Comparison of ENCODE assay signal across 8 cellular contexts in genomic region chr7:517848-518629, GRCh38. TPM values are rescaled to one million over a fixed set of nuclear protein-coding genes. Genes with fewer than 3 reads are reported as not detected.
DNase-seq lines count a peak whose midpoint lies in the region; ATAC-seq and TF ChIP-seq lines count a peak whose summit lies in the region.

No MANE protein-coding gene starts in this region.

- H3K9ac ChIP-seq in HUES6 (ENCODE audit: low read length), result peak overlapping the region; percentile 88

- no peak for TF ChIP-seq CTCF in BJ (IDR thresholded peaks at IDR 0.05; ENCODE audit: insufficient read depth, low read depth, low read length)
- TF ChIP-seq CTCF in heart left ventricle (IDR thresholded peaks at IDR 0.05), result no peak
- TF ChIP-seq CTCF in ovary (IDR thresholded peaks at IDR 0.05), result no peak

- POLR2A ChIA-PET in BJ (lab: Charles Lee), result interaction anchor here (0.6 kb wide), 1 partner anchor 20 kb away, joined by 3 read pairs; no protein-coding TSS in a partner anchor

- no peak for TF ChIP-seq EP300 in ovary (IDR thresholded peaks at IDR 0.05)

- peaks cover 41% of the 10 kb centered on the region for H3K4me1 ChIP-seq in HUES6 (ENCODE audit: control insufficient read depth, insufficient read depth, low read length)
- H3K4me1 ChIP-seq in heart left ventricle, result peaks cover 0 to 91% (median 46%) of the 10 kb centered on the region in 12 donors
- peaks cover 14% of the 10 kb centered on the region for H3K4me1 ChIP-seq in ovary (ENCODE audit: insufficient read depth)

- H3K36me3 ChIP-seq in BJ (ENCODE audit: control insufficient read depth, insufficient read depth, low read length) (no peaks in the 10 kb centered on the region), HUES6 (ENCODE audit: control insufficient read depth, insufficient read depth, low read length) (peaks cover 6% of the 10 kb centered on the region; the same call in 1 of the 2 replicates), heart left ventricle (peaks cover 0 to 4% (median 0%) of the 10 kb centered on the region in 9 donors), ovary (no peaks in the 10 kb centered on the region)

- H3K4me3 ChIP-seq in BJ (ENCODE audit: low read depth, low read length), result peak overlapping the region; percentile 76
- H3K4me3 ChIP-seq in HUES6 (ENCODE audit: low read depth, low read length), result peak overlapping the region; percentile 95
- H3K4me3 ChIP-seq in heart left ventricle, result peak overlapping the region; percentile 62 to 93 (median 80)
- H3K4me3 ChIP-seq in ovary, result peak overlapping the region; percentile 46

- no peak for ATAC-seq in activated naive CD8-positive, alpha-beta T cell treated with anti-CD3 and anti-CD28 coated beads, Interleukin-2, amount 50 U/mL, for 24 hours
- peak in 3 of 4 donors; percentile 3 to 25 (median 21) for ATAC-seq in heart left ventricle
- ATAC-seq in HG03175 (IDR thresholded peaks at IDR 0.05; ENCODE audit: unreplicated experiment), result no peak

- H3K27me3 ChIP-seq in BJ (ENCODE audit: control insufficient read depth, insufficient read depth, low read length) (peaks cover 15% of the 10 kb centered on the region), HUES6 (ENCODE audit: control insufficient read depth, insufficient read depth, low read length) (peaks cover 37% of the 10 kb centered on the region), heart left ventricle (peaks cover 0 to 56% (median 0%) of the 10 kb centered on the region in 9 donors), ovary (peaks cover 7% of the 10 kb centered on the region)

- DNase-seq in BJ (ENCODE audit: low read depth), result no peak
- peak; percentile 23 for DNase-seq in activated naive CD8-positive, alpha-beta T cell treated with anti-CD3 and anti-CD28 coated beads, Interleukin-2, amount 50 U/mL, for 24 hours
- peak; percentile 72 to 86 (median 76) for DNase-seq in heart left ventricle
- DNase-seq in ovary, result peak in 4 of 5 donors; percentile 26 to 75 (median 57)
- DNase-seq in SHP77 (lab: John Stamatoyannopoulos, UW), result no peak
- DNase-seq in activated gamma-delta T cell (lab: John Stamatoyannopoulos, UW), result no peak

- peaks cover 8% of the 10 kb centered on the region for H3K36me3 Mint-ChIP-seq in activated naive CD8-positive, alpha-beta T cell treated with anti-CD3 and anti-CD28 coated beads, Interleukin-2, amount 50 U/mL, for 24 hours (ENCODE audit: low read depth)

- no peaks in the 10 kb centered on the region for H3K9me3 ChIP-seq in HUES6 (ENCODE audit: control insufficient read depth, insufficient read depth, low read depth, low read length)
- H3K9me3 ChIP-seq in heart left ventricle, result no peaks in the 10 kb centered on the region
- no peaks in the 10 kb centered on the region for H3K9me3 ChIP-seq in ovary

- peaks cover 21% of the 10 kb centered on the region for H3K27me3 Mint-ChIP-seq in activated naive CD8-positive, alpha-beta T cell treated with anti-CD3 and anti-CD28 coated beads, Interleukin-2, amount 50 U/mL, for 24 hours

- H3K27ac ChIP-seq in HUES6 (ENCODE audit: low read depth, low read length) (peak overlapping the region; percentile 62; the same call in 1 of the 2 replicates), heart left ventricle (peak overlapping the region; percentile 78 to 97 (median 90)), ovary (peak overlapping the region in 1 of 2 donors; percentile 52)

- H3K4me1 Mint-ChIP-seq in activated naive CD8-positive, alpha-beta T cell treated with anti-CD3 and anti-CD28 coated beads, Interleukin-2, amount 50 U/mL, for 24 hours, result peaks cover 24% of the 10 kb centered on the region

- H3K4me3 Mint-ChIP-seq in activated naive CD8-positive, alpha-beta T cell treated with anti-CD3 and anti-CD28 coated beads, Interleukin-2, amount 50 U/mL, for 24 hours, result peak overlapping the region; percentile 84

- H3K9me3 Mint-ChIP-seq in activated naive CD8-positive, alpha-beta T cell treated with anti-CD3 and anti-CD28 coated beads, Interleukin-2, amount 50 U/mL, for 24 hours, result no peaks in the 10 kb centered on the region

- CTCF ChIA-PET in BJ (lab: Yijun Ruan, JAX), result interaction anchor here (0.5 to 1.0 kb wide), 2 partner anchors 28 to 57 kb away, joined by 3 to 4 read pairs; no protein-coding TSS in a partner anchor

- H3K27ac Mint-ChIP-seq in activated naive CD8-positive, alpha-beta T cell treated with anti-CD3 and anti-CD28 coated beads, Interleukin-2, amount 50 U/mL, for 24 hours, result peak overlapping the region; percentile 54

- 0 to 1% (median 1%) methylated on average over 25 to 67 of the region's 67 CpGs for WGBS in heart left ventricle, 4 donors
- WGBS in ovary, 3 donors, result 1% methylated on average over 63 to 67 of the region's 67 CpGs

- intact Hi-C loops in heart left ventricle (cut with DNase I) (loop anchor here in 7 of 10 donors (2.0 to 10.0 kb wide), 9 partner anchors 137 to 357 kb away; partner anchors contain the start of genes DNAAF5 (in 1 of the 7), GET4 (in 1 of the 7) and PRKAR1B (in 1 of the 7)), ovary (cut with DNase I) (loop anchor here in 2 of 4 donors (5.0 to 10.0 kb wide), 3 partner anchors 149 to 257 kb away; no protein-coding TSS in a partner anchor)

- TF ChIP-seq POLR2A in heart left ventricle (IDR thresholded peaks at IDR 0.05) (no peak), ovary (IDR thresholded peaks at IDR 0.05) (no peak)

RNA-seq across cellular contexts. Expression of gene PDGFA, which starts 1.6 kb away (rescaled TPM):
- polyA plus RNA-seq in BJ (2011; rRNA removed) (10.0 and 17.4 TPM in 2 replicates), heart left ventricle (10 to 100 TPM; 11.8 to 17.9 TPM), ovary (1 to 10 TPM; 4.5 to 8.7 TPM)
- polyA minus RNA-seq in BJ (2011; rRNA and poly(A)+ RNA removed), result 55.6 and 66.4 TPM in 2 replicates
- total RNA-seq in heart left ventricle (10 to 100 TPM; 19.4 to 50.9 (median 23.3) TPM), ovary (10 to 100 TPM in 3 of 7 donors, 1 to 10 TPM in 4; 3.7 to 35.5 (median 9.4) TPM)

Comparison
In these comparisons a context has a peak if more than half of its experiments do, and no peak if none do; other contexts are left out.
1. DNase-seq: peak in activated naive CD8-positive, alpha-beta T cell treated with anti-CD3 and anti-CD28 coated beads, Interleukin-2, amount 50 U/mL, for 24 hours (single experiment), heart left ventricle (5 of 5) and ovary (4 of 5); none in BJ (single experiment), SHP77 (0 of 2) and activated gamma-delta T cell (single experiment).
2. ATAC-seq: peak in heart left ventricle (3 of 4); none in activated naive CD8-positive, alpha-beta T cell treated with anti-CD3 and anti-CD28 coated beads, Interleukin-2, amount 50 U/mL, for 24 hours (single experiment) and HG03175 (single experiment).
3. Peak in every context shown above with its lines, with median percentiles within 50 percentile points of each other: H3K4me3 ChIP-seq.